ENCODE assay signal across 29 cellular contexts in the genomic region with DNA sequence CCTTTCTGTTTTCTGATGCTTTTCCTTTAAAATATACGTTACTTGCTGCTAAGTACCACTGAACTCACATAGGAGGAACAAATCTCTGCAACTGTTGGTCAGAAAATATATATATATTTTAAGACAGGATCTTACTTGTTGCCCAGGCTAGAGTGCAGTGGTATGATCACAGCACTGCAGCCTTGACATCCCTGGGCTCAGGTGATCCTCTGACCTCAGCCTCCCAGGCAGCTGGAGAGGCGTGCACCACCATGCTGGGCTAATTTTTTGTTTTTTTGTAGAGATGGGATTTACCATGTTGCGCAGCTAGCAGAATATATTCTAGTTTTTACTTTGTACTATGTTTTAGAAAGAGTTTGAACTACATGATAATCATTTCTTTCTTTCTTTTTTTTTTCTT. TPM values are rescaled to one million over a fixed set of nuclear protein-coding genes. Genes with fewer than 3 reads are reported as not detected.
DNase-seq lines count a peak whose midpoint lies in the region; ATAC-seq, FAIRE-seq and TF ChIP-seq lines count a peak whose summit lies in the region.
"Had no signal": no experiment of that assay in that cellular context is flagged by ENCODE, and none has a peak within 500 bp of the region (broad histone marks: within the 10 kb centered on the region; RNA-seq: fewer than 3 reads in every experiment).

No MANE protein-coding gene starts in this region.

- intact Hi-C loops in HepG2 (cut with micrococcal nuclease; ENCODE audit: unreplicated experiment) (no loop called here), right lobe of liver (cut with DNase I) (no loop called here)

- H3K4me3 ChIP-seq in HepG2 (replicated peaks in 1 of 3; ENCODE audit: insufficient read depth in 1 of 3, low read depth in 2 of 3, low read length in 3 of 3) (no peak overlapping the region), right lobe of liver (no peak overlapping the region)
- H3K4me3 ChIP-seq: A549; BLaER1; BLaER1 treated with 17β-estradiol and CSF1 and Interleukin-3, amounts not matched to agents 10 nM and 100 nM had no signal

- TF ChIP-seq EP300 in HepG2 (IDR thresholded peaks at IDR 0.05; ENCODE audit: low read depth in 2 of 2, low read length in 2 of 2) (no peak), HepG2 (CRISPR knock-in tag; IDR thresholded peaks at IDR 0.05; ENCODE audit: borderline replicate concordance) (no peak)

- no TSS peak for BruUV-seq in HepG2 (replicated peaks; lab: Mats Ljungman, UMichigan)

- H2AFZ ChIP-seq in HepG2 (ENCODE audit: low read length) = no peak overlapping the region

- in situ Hi-C loops in HepG2 (cut with HindIII; ENCODE audit: extremely low pct_ligation_motif_present, low pct_unique_long_range_greater_than_20kb) = no loop called here

- H3K4me2 ChIP-seq in HepG2 (ENCODE audit: low read depth, low read length) = no peak overlapping the region
- H3K4me2 ChIP-seq: A549; BLaER1; BLaER1 treated with 17β-estradiol and CSF1 and Interleukin-3, amounts not matched to agents 10 nM and 100 nM had no signal

- H3K9ac ChIP-seq in HepG2 (ENCODE audit: insufficient read depth, low read depth, low read length) = no peak overlapping the region
- H3K9ac ChIP-seq: BLaER1; BLaER1 treated with 17β-estradiol and CSF1 and Interleukin-3, amounts not matched to agents 10 nM and 100 nM had no signal

- H3K4me1 ChIP-seq in HepG2 (ENCODE audit: insufficient read depth, low read length) (peaks cover 40% of the 10 kb centered on the region), right lobe of liver (peaks cover 0 to 25% (median 0%) of the 10 kb centered on the region in 4 donors)
- H3K4me1 ChIP-seq: BE2C; BLaER1; BLaER1 treated with 17β-estradiol and CSF1 and Interleukin-3, amounts not matched to agents 10 nM and 100 nM; Caco-2 had no signal

- H3K9me3 ChIP-seq in HepG2 (ENCODE audit: low read length) = no peaks in the 10 kb centered on the region
- H3K9me3 ChIP-seq in right lobe of liver = no peaks in the 10 kb centered on the region
- H3K9me3 ChIP-seq: A549, BE2C, Caco-2 had no signal

- POLR2A ChIA-PET in HepG2 (lab: Yijun Ruan, JAX) = interaction anchor here (0.7 kb wide), 1 partner anchor 52 kb away, joined by 3 read pairs; a partner anchor contains a TSS

- H3K27me3 ChIP-seq in HepG2 (ENCODE audit: control insufficient read depth in 1 of 2, insufficient read depth in 2 of 2, low read length in 2 of 2) (no peaks in the 10 kb centered on the region), right lobe of liver (no peaks in the 10 kb centered on the region)
- H3K27me3 ChIP-seq: BE2C; BLaER1; BLaER1 treated with 17β-estradiol and CSF1 and Interleukin-3, amounts not matched to agents 10 nM and 100 nM had no signal

- CTCF ChIA-PET in HepG2 (lab: Yijun Ruan, JAX; ENCODE audit: low intra/inter-chr PET ratio, low total read pairs) = no interaction called here

- peaks cover 97% of the 10 kb centered on the region for H3K79me2 ChIP-seq in HepG2 (ENCODE audit: insufficient read depth, low read length)

- no peak for FAIRE-seq in HepG2 (lab: Jason Lieb, UNC)
- FAIRE-seq: A204.1, A549, D721Med had no signal

- WGBS in HepG2 (ENCODE audit: low lambda C conversion rate) = 98% methylated on average over 3 of the region's 3 CpGs
- 100% methylated on average over 3 of the region's 3 CpGs for WGBS in right lobe of liver (ENCODE audit: insufficient coverage, low coverage, low lambda C conversion rate, missing lambda C conversion rate)

- no peak for TF ChIP-seq RAD21 in HepG2 (CRISPR knock-in tag; IDR thresholded peaks at IDR 0.05)

- H4K20me1 ChIP-seq in HepG2 (ENCODE audit: insufficient read depth, low read length) = peaks cover 75% of the 10 kb centered on the region
- H4K20me1 ChIP-seq: BLaER1 treated with 17β-estradiol and CSF1 and Interleukin-3, amounts not matched to agents 10 nM and 100 nM had no signal

- TF ChIP-seq CTCF in HepG2 (CRISPR knock-in tag; IDR thresholded peaks at IDR 0.05) (no peak), right lobe of liver (IDR thresholded peaks at IDR 0.05) (no peak)

- no peak for DNase-seq in HepG2 (ENCODE audit: low spot score)
- DNase-seq in right lobe of liver = no peak
- DNase-seq: 8988T; ACHN; AML-193; BE2C; C1 segment of cervical spinal cord; Caco-2; Calu3; CD4-positive, alpha-beta memory T cell; CD4-positive, alpha-beta T cell; CD4-positive, CD25-positive, alpha-beta regulatory T cell; CD8-positive, alpha-beta memory T cell; CD8-positive, alpha-beta T cell; COR-L47; DMS 273 treated with DMSO at 0.1 percent for 48 hours; DMS153; DMS53; DMS79; DMS79 treated with DMSO at 0.1 percent for 48 hours; DND-41; EL had no signal

- peaks cover 8 to 50% of the 10 kb centered on the region in 2 experiments for H3K36me3 ChIP-seq in HepG2 (replicated peaks in 1 of 2; ENCODE audit: control insufficient read depth in 1 of 2, insufficient read depth in 2 of 2, low read length in 2 of 2)
- H3K36me3 ChIP-seq in right lobe of liver = no peaks in the 10 kb centered on the region
- H3K36me3 ChIP-seq: BE2C had no signal

- no peak overlapping the region for H3K27ac ChIP-seq in HepG2 (ENCODE audit: extremely low read length, insufficient read depth, low read length)
- H3K27ac ChIP-seq in right lobe of liver = no peak overlapping the region
- H3K27ac ChIP-seq: 22Rv1; A549; BLaER1; BLaER1 treated with 17β-estradiol and CSF1 and Interleukin-3, amounts not matched to agents 10 nM and 100 nM; C4-2B had no signal

- ATAC-seq in HepG2 = peak; percentile 63; the same call in 2 of the 3 replicates
- ATAC-seq in right lobe of liver = no peak
- ATAC-seq: CD8-positive, alpha-beta T cell had no signal

- no peak for TF ChIP-seq POLR2A in HepG2 (IDR thresholded peaks at IDR 0.05; ENCODE audit: insufficient read depth in 1 of 2, low read depth in 2 of 2, low read length in 2 of 2)
- TF ChIP-seq POLR2A in right lobe of liver (IDR thresholded peaks at IDR 0.05) = no peak

TF ChIP-seq in HepG2, 621 proteins besides CTCF, POLR2A, EP300 and RAD21 (continues in another document):
- no peak for TF ChIP-seq ZNF747 (CRISPR knock-in tag; IDR thresholded peaks at IDR 0.05; ENCODE audit: borderline replicate concordance)
- no peak for TF ChIP-seq ZNF367 (CRISPR knock-in tag; IDR thresholded peaks at IDR 0.05; ENCODE audit: borderline replicate concordance)
- TF ChIP-seq, protein P1, sequence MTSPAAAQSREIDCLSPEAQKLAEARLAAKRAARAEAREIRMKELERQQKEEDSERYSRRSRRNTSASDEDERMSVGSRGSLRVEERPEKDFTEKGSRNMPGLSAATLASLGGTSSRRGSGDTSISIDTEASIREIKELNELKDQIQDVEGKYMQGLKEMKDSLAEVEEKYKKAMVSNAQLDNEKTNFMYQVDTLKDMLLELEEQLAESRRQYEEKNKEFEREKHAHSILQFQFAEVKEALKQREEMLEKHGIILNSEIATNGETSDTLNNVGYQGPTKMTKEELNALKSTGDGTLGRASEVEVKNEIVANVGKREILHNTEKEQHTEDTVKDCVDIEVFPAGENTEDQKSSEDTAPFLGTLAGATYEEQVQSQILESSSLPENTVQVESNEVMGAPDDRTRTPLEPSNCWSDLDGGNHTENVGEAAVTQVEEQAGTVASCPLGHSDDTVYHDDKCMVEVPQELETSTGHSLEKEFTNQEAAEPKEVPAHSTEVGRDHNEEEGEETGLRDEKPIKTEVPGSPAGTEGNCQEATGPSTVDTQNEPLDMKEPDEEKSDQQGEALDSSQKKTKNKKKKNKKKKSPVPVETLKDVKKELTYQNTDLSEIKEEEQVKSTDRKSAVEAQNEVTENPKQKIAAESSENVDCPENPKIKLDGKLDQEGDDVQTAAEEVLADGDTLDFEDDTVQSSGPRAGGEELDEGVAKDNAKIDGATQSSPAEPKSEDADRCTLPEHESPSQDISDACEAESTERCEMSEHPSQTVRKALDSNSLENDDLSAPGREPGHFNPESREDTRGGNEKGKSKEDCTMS (CRISPR knock-in tag; conservative IDR thresholded peaks at IDR 0.05) = no peak
- TF ChIP-seq THAP11 (CRISPR knock-in tag; IDR thresholded peaks at IDR 0.05) = no peak
- no peak for TF ChIP-seq ZSCAN9 (CRISPR knock-in tag; IDR thresholded peaks at IDR 0.05; ENCODE audit: borderline replicate concordance)
- peak; percentile 2 for TF ChIP-seq AGO2 (optimal IDR thresholded peaks at IDR 0.05; ENCODE audit: low read depth, low read length)
- TF ChIP-seq ZNF501 (CRISPR knock-in tag; IDR thresholded peaks at IDR 0.05) = no peak
- no peak for TF ChIP-seq GABPA (IDR thresholded peaks at IDR 0.05; ENCODE audit: low read depth, low read length)
- no peak for TF ChIP-seq GABPA (CRISPR knock-in tag; IDR thresholded peaks at IDR 0.05; ENCODE audit: low read depth)

RNA-seq across cellular contexts. Expression of a gene that starts 51.5 kb away (rescaled TPM):
- total RNA-seq in HepG2 (2016; rRNA removed; fragmentation: Illumina TruSeq; extraction: Trizol) (93.5 and 122 TPM in 2 replicates), right lobe of liver (10 to 100 TPM; 40.4 to 66.6 (median 46.3) TPM)
- total RNA-seq in HepG2 (2016; cell fraction: cytosol; rRNA removed; fragmentation: Illumina TruSeq; extraction: Trizol; ENCODE audit: low read depth) = 97.2 and 110 TPM in 2 replicates
- total RNA-seq in HepG2 (2016; cell fraction: insoluble cytoplasmic fraction; rRNA removed; fragmentation: Illumina TruSeq; extraction: Trizol) = 95.7 and 116 TPM in 2 replicates
- total RNA-seq in HepG2 (2016; cell fraction: membrane; rRNA removed; fragmentation: Illumina TruSeq; extraction: Trizol) = 85.7 and 89.7 TPM in 2 replicates
- total RNA-seq in HepG2 (2016; cell fraction: nucleus; rRNA removed; fragmentation: Illumina TruSeq; extraction: Trizol) = 203 and 204 TPM in 2 replicates
- 133 and 146 TPM in 2 replicates for polyA plus RNA-seq in HepG2 (2011; rRNA removed)
- polyA plus RNA-seq in HepG2 (2011; cell fraction: cytosol; rRNA removed) = 63.6 and 104 TPM in 2 replicates
- 143 and 176 TPM in 2 replicates for polyA plus RNA-seq in HepG2 (2011; cell fraction: nucleus; rRNA removed)
- polyA plus RNA-seq in HepG2 (2012) = 168 and 275 TPM in 2 replicates
- 15.0 and 16.3 TPM in 2 replicates for polyA plus RNA-seq in HepG2 (2016; cell fraction: cytosol; fragmentation: Illumina TruSeq; extraction: Trizol; ENCODE audit: low read depth)
- 115 and 119 TPM in 2 replicates for polyA plus RNA-seq in HepG2 (2016; cell fraction: insoluble cytoplasmic fraction; fragmentation: Illumina TruSeq; extraction: Trizol; ENCODE audit: low read depth)
- polyA plus RNA-seq in HepG2 (2016; cell fraction: membrane; fragmentation: Illumina TruSeq; extraction: Trizol; ENCODE audit: low read depth) = 32.6 and 37.1 TPM in 2 replicates
- 123 and 129 TPM in 2 replicates for polyA plus RNA-seq in HepG2 (2016; cell fraction: nucleus; fragmentation: Illumina TruSeq; extraction: Trizol; ENCODE audit: insufficient read depth, low read depth)
- polyA minus RNA-seq in HepG2 (2011; rRNA and poly(A)+ RNA removed; ENCODE audit: low replicate concordance) = 26.4 and 224 TPM in 2 replicates
- polyA minus RNA-seq in HepG2 (2011; cell fraction: cytosol; rRNA and poly(A)+ RNA removed) = 152 and 197 TPM in 2 replicates
- 1,403 and 1,733 TPM in 2 replicates for polyA minus RNA-seq in HepG2 (2011; cell fraction: nucleus; rRNA and poly(A)+ RNA removed)
